Comparison of ENCODE assay signal across 20 cellular contexts in the genomic region with DNA sequence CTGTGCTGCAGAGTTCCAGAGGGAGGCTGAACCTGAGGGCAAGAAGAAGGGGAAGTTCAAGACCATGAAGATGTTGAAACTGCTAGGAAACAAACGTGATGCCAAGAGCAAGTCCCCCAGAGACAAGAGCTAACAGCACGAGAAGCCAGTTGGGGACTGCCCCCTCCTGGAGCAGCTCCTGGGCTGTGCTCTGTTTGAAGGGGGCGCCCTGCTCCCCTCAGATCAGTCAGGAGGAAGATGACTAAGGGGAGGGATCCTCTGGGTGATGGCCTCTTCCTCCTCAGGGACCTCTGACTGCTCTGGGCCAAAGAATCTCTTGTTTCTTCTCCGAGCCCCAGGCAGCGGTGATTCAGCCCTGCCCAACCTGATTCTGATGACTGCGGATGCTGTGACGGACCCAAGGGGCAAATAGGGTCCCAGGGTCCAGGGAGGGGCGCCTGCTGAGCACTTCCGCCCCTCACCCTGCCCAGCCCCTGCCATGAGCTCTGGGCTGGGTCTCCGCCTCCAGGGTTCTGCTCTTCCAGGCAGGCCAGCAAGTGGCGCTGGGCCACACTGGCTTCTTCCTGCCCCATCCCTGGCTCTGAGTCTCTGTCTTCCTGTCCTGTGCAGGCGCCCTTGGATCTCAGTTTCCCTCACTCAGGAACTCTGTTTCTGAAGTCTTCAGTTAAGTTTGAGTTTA. TPM values are rescaled to one million over a fixed set of nuclear protein-coding genes. Genes with fewer than 3 reads are reported as not detected.
A peak's percentile ranks its signal among the peaks of the same experiment; 100 is the strongest.
DNase-seq lines count a peak whose midpoint lies in the region; ATAC-seq, FAIRE-seq and TF ChIP-seq lines count a peak whose summit lies in the region.
"Had no signal": no experiment of that assay in that cellular context is flagged by ENCODE, and none has a peak within 500 bp of the region (broad histone marks: within the 10 kb centered on the region; RNA-seq: fewer than 3 reads in every experiment).

No MANE protein-coding gene starts in this region.

- intact Hi-C loops in left colon (cut with DNase I, micrococcal nuclease), result no loop called here

- H3K4me3 ChIP-seq in HL-60 (replicated peaks; ENCODE audit: insufficient read depth, low read length) (no peak overlapping the region), hepatocyte (no peak overlapping the region)
- H3K4me3 ChIP-seq: dorsolateral prefrontal cortex, prostate gland, tibial artery had no signal

- no peaks in the 10 kb centered on the region for H3K9me3 ChIP-seq in hepatocyte (ENCODE audit: low read depth)
- H3K9me3 ChIP-seq: prostate gland, tibial artery had no signal

- H3K4me2 ChIP-seq in hepatocyte, result no peak overlapping the region

- TF ChIP-seq CTCF in HL-60 (IDR thresholded peaks at IDR 0.05; ENCODE audit: insufficient read depth, low read length) (peak; percentile 6), WTC11 (IDR thresholded peaks at IDR 0.05) (no peak), hepatocyte (IDR thresholded peaks at IDR 0.05; ENCODE audit: poor library complexity) (no peak)

- no peaks in the 10 kb centered on the region for H3K9me2 ChIP-seq in hepatocyte (replicated peaks; ENCODE audit: insufficient read depth)

- peaks cover 4% of the 10 kb centered on the region; the same call in 1 of the 2 replicates for H3K4me1 Mint-ChIP-seq in WTC11

- 95% methylated on average over 12 of the region's 12 CpGs for WGBS in hepatocyte (ENCODE audit: low lambda C conversion rate, missing lambda C conversion rate)

- no peaks in the 10 kb centered on the region for H3K4me1 ChIP-seq in hepatocyte (ENCODE audit: insufficient read depth)
- H3K4me1 ChIP-seq: tibial artery had no signal

- H3K36me3 Mint-ChIP-seq in WTC11, result peaks cover 21% of the 10 kb centered on the region

- peak; percentile 77 for ATAC-seq in WTC11
- no peak for ATAC-seq in left colon
- no peak for ATAC-seq in HG03521 (IDR thresholded peaks at IDR 0.05; ENCODE audit: unreplicated experiment)
- ATAC-seq: activated T-cell treated with anti-CD3 and anti-CD28 coated beads, Interleukin-2, amount 50 U/mL, for 4 hours had no signal

- no peaks in the 10 kb centered on the region for H4K20me1 ChIP-seq in hepatocyte (ENCODE audit: insufficient read depth, poor library complexity, severe bottlenecking)

- no peaks in the 10 kb centered on the region for H3K27me3 Mint-ChIP-seq in WTC11 (ENCODE audit: low read depth)

- H3K4me3 Mint-ChIP-seq in WTC11, result no peak overlapping the region
- H3K4me3 Mint-ChIP-seq: activated T-cell treated with anti-CD3 and anti-CD28 coated beads, Interleukin-2, amount 50 U/mL, for 4 hours had no signal

- no peak overlapping the region for H3K27ac ChIP-seq in HL-60 (replicated peaks)
- H3K27ac ChIP-seq in hepatocyte, result no peak overlapping the region
- H3K27ac ChIP-seq: dorsolateral prefrontal cortex, prostate gland, tibial artery had no signal

- no peaks in the 10 kb centered on the region for H3K36me3 ChIP-seq in hepatocyte (replicated peaks; ENCODE audit: insufficient read depth, low read depth)

- no peak for FAIRE-seq in frontal cortex (lab: Jason Lieb, UNC)
- FAIRE-seq: keratinocyte had no signal

- no peaks in the 10 kb centered on the region for H3K27me3 ChIP-seq in HL-60 (ENCODE audit: insufficient read depth, poor library complexity, severe bottlenecking)
- H3K27me3 ChIP-seq in hepatocyte, result no peaks in the 10 kb centered on the region
- H3K27me3 ChIP-seq: dorsolateral prefrontal cortex, tibial artery had no signal

- H3K9me3 Mint-ChIP-seq in WTC11, result no peaks in the 10 kb centered on the region
- H3K9me3 Mint-ChIP-seq: activated T-cell treated with anti-CD3 and anti-CD28 coated beads, Interleukin-2, amount 50 U/mL, for 4 hours had no signal

- H3K27ac Mint-ChIP-seq in WTC11, result peak overlapping the region; percentile 70

- H3K79me2 ChIP-seq in hepatocyte, result no peaks in the 10 kb centered on the region

- POLR2A ChIA-PET in WTC11 (lab: Charles Lee), result interaction anchor here (1.4 kb wide), 1 partner anchor 13 kb away, joined by 3 read pairs; the partner anchor contains the start of gene POLR2F

- H2AFZ ChIP-seq in hepatocyte, result no peak overlapping the region

- CTCF ChIA-PET in WTC11 (lab: Charles Lee), result interaction anchor here (1.2 to 1.3 kb wide), 3 partner anchors 10 to 13 kb away, joined by 3 to 4 read pairs (median 3); partner anchors contain the start of genes C22orf23 and POLR2F

- DNase-seq in AML-193 (lab: John Stamatoyannopoulos, UW) (peak; percentile 58 to 63), HL-60 (ENCODE audit: low read depth in 1 of 2, low spot score in 1 of 2) (peak; percentile 73), WTC11 (ENCODE audit: low spot score) (no peak), hepatocyte (ENCODE audit: low spot score) (peak; percentile 3), left colon (no peak), NCI-H146 (lab: John Stamatoyannopoulos, UW) (no peak), frontal cortex (ENCODE audit: low spot score in 2 of 2) (no peak)
- DNase-seq: activated CD4-positive, alpha-beta T cell treated with anti-CD3 and anti-CD28 coated beads for 4 hours; activated T-cell treated with anti-CD3 and anti-CD28 coated beads, Interleukin-2, amount 50 U/mL, for 4 hours; DMS 273 treated with DMSO at 0.1 percent for 48 hours; dorsolateral prefrontal cortex; foreskin melanocyte; NCI-H2171 treated with DMSO at 0.1 percent for 48 hours; tibial artery had no signal

TF ChIP-seq in WTC11, 78 proteins besides CTCF, POLR2A, EP300 and RAD21:
- no peak for TF ChIP-seq NFE2L1 (CRISPR knock-in tag; IDR thresholded peaks at IDR 0.05)
- TF ChIP-seq JAZF1 (CRISPR knock-in tag; IDR thresholded peaks at IDR 0.05), result no peak
- no peak for TF ChIP-seq CREM (CRISPR knock-in tag; IDR thresholded peaks at IDR 0.05)
- no peak for TF ChIP-seq USF1 (CRISPR knock-in tag; IDR thresholded peaks at IDR 0.05)

RNA-seq across cellular contexts. Expression of gene C22orf23, which starts 12.6 kb away (rescaled TPM):
- 0.16 to 0.96 TPM (median 0.72 TPM) in 3 replicates for total RNA-seq in WTC11 (2021)
- 0.30 TPM in 1 of 2 replicates, not detected in the other for total RNA-seq in hepatocyte
- polyA plus RNA-seq in hepatocyte, result 0.29 TPM in 1 of 2 replicates, not detected in the other
- not detected for total RNA-seq in left colon
- 1.2 TPM for total RNA-seq in frontal cortex
- total RNA-seq: MCF 10A; mucosa of gallbladder; T-helper 1 cell treated with Interleukin-12 subunit alpha and Interleukin-12 subunit beta and Interleukin-4 antibody, amounts not matched to agents 30 ng/mL and 1 ng/mL, for 36 hours had no signal
- polyA plus RNA-seq: keratinocyte had no signal

RNA-seq across cellular contexts. Expression of gene POLR2F, which starts 12.7 kb away (rescaled TPM):
- total RNA-seq in WTC11 (2021), result 128 to 138 TPM (median 132 TPM) in 3 replicates
- 59.4 and 74.3 TPM in 2 replicates for total RNA-seq in hepatocyte
- 119 and 129 TPM in 2 replicates for polyA plus RNA-seq in hepatocyte
- 10 to 100 TPM; 51.1 to 60.2 TPM for total RNA-seq in left colon
- 26.9 TPM for total RNA-seq in frontal cortex

RNA-seq across cellular contexts. Expression of gene MICALL1, which starts 34.7 kb away (rescaled TPM):
- 34.1 to 47.2 TPM (median 38.6 TPM) in 3 replicates for total RNA-seq in WTC11 (2021)
- 20.3 and 26.1 TPM in 2 replicates for total RNA-seq in hepatocyte
- 11.7 and 15.0 TPM in 2 replicates for polyA plus RNA-seq in hepatocyte
- 10 to 100 TPM; 26.6 to 32.6 TPM for total RNA-seq in left colon
- total RNA-seq in frontal cortex, result 25.7 TPM

RNA-seq across cellular contexts. Expression of gene SOX10, which starts 43.5 kb away (rescaled TPM):
- total RNA-seq in WTC11 (2021) (2.7 to 3.6 TPM (median 3.0 TPM) in 3 replicates), hepatocyte (not detected in 2 replicates), left colon (1 to 10 TPM; 1.5 to 3.7 TPM), frontal cortex (1.6 TPM)
- not detected in 2 replicates for polyA plus RNA-seq in hepatocyte
- total RNA-seq: activated T-cell treated with anti-CD3 and anti-CD28 coated beads, Interleukin-2, amount 50 U/mL, for 4 hours; MCF 10A; T-helper 1 cell treated with Interleukin-12 subunit alpha and Interleukin-12 subunit beta and Interleukin-4 antibody, amounts not matched to agents 30 ng/mL and 1 ng/mL, for 36 hours had no signal
- polyA plus RNA-seq: keratinocyte had no signal

Comparison
In these comparisons a context has a peak if more than half of its experiments do, and no peak if none do; other contexts are left out.
1. DNase-seq: peak in AML-193 (2 of 2), HL-60 (2 of 2) and hepatocyte (single experiment); none in WTC11 (single experiment), left colon (0 of 2), NCI-H146 (single experiment) and frontal cortex (0 of 2).